ENCODE assay signal across 1 cellular context in genomic region chr7:151648429-151648828, GRCh38.
TF ChIP-seq lines count a peak whose summit lies in the region.

No MANE protein-coding gene starts in this region.

TF ChIP-seq in IMR-90, 13 proteins besides CTCF, POLR2A, EP300 and RAD21 (continued from another document):
- no peak for TF ChIP-seq SMC3 (IDR thresholded peaks at IDR 0.05; ENCODE audit: low read depth, low read length)
- no peak for TF ChIP-seq FOS (IDR thresholded peaks at IDR 0.05; ENCODE audit: low read depth, low read length)
- no peak for TF ChIP-seq CHD1 (IDR thresholded peaks at IDR 0.05; ENCODE audit: low read depth, low read length)
- TF ChIP-seq RFX5 (IDR thresholded peaks at IDR 0.05; ENCODE audit: low read depth, low read length), result no peak
- no peak for TF ChIP-seq MXI1 (IDR thresholded peaks at IDR 0.05; ENCODE audit: borderline replicate concordance, low read depth, low read length)
- no peak for TF ChIP-seq NFE2L2 (IDR thresholded peaks at IDR 0.05; ENCODE audit: low read depth, low read length)
